22 cellular contexts compared by ENCODE assay signal in genomic region chr12:62525306-62525705, GRCh38. TPM values are rescaled to one million over a fixed set of nuclear protein-coding genes. Genes with fewer than 3 reads are reported as not detected.
DNase-seq lines count a peak whose midpoint lies in the region; ATAC-seq and TF ChIP-seq lines count a peak whose summit lies in the region.
"Had no signal": no experiment of that assay in that cellular context is flagged by ENCODE, and none has a peak within 500 bp of the region (broad histone marks: within the 10 kb centered on the region; RNA-seq: fewer than 3 reads in every experiment).

No MANE protein-coding gene starts in this region.

- H3K36me3 Mint-ChIP-seq in activated T-cell treated with anti-CD3 and anti-CD28 coated beads, Interleukin-2, amount 50 U/mL, for 72 hours (ENCODE audit: insufficient read depth in 2 of 2) = no peaks in the 10 kb centered on the region
- peaks cover 2% of the 10 kb centered on the region for H3K36me3 Mint-ChIP-seq in activated naive CD8-positive, alpha-beta T cell treated with anti-CD3 and anti-CD28 coated beads, Interleukin-2, amount 10 ng/mL, durations not matched to agents 7 days and 5 days
- H3K36me3 Mint-ChIP-seq in nephron progenitor cell (ENCODE audit: low read depth) = peaks cover 29% of the 10 kb centered on the region
- H3K36me3 Mint-ChIP-seq: naive B cell, WTC11 had no signal

- peak; percentile 28 to 32 for ATAC-seq in activated T-cell treated with anti-CD3 and anti-CD28 coated beads, Interleukin-2, amount 50 U/mL, for 72 hours (replicated peaks in 1 of 2)
- no peak for ATAC-seq in activated naive CD8-positive, alpha-beta T cell treated with anti-CD3 and anti-CD28 coated beads, Interleukin-2, amount 10 ng/mL, durations not matched to agents 7 days and 5 days (ENCODE audit: low read depth)
- ATAC-seq: heart right ventricle, WTC11 had no signal

- peak overlapping the region; percentile 90 for H3K27ac Mint-ChIP-seq in activated T-cell treated with anti-CD3 and anti-CD28 coated beads, Interleukin-2, amount 50 U/mL, for 72 hours
- H3K27ac Mint-ChIP-seq in activated naive CD8-positive, alpha-beta T cell treated with anti-CD3 and anti-CD28 coated beads, Interleukin-2, amount 10 ng/mL, durations not matched to agents 7 days and 5 days = no peak overlapping the region
- H3K27ac Mint-ChIP-seq in nephron progenitor cell = peak overlapping the region; percentile 15
- H3K27ac Mint-ChIP-seq: WTC11 had no signal

- peaks cover 24% of the 10 kb centered on the region; the same call in 1 of the 2 replicates for H3K4me1 ChIP-seq in MM.1S (ENCODE audit: low read length)
- H3K4me1 ChIP-seq: BLaER1 had no signal

- peaks cover 49% of the 10 kb centered on the region for H3K4me1 Mint-ChIP-seq in activated T-cell treated with anti-CD3 and anti-CD28 coated beads, Interleukin-2, amount 50 U/mL, for 72 hours (ENCODE audit: low read depth)
- peaks cover 10% of the 10 kb centered on the region for H3K4me1 Mint-ChIP-seq in activated naive CD8-positive, alpha-beta T cell treated with anti-CD3 and anti-CD28 coated beads, Interleukin-2, amount 10 ng/mL, durations not matched to agents 7 days and 5 days
- peaks cover 7% of the 10 kb centered on the region for H3K4me1 Mint-ChIP-seq in nephron progenitor cell
- H3K4me1 Mint-ChIP-seq: naive B cell, WTC11 had no signal

- H3K4me3 Mint-ChIP-seq in activated T-cell treated with anti-CD3 and anti-CD28 coated beads, Interleukin-2, amount 50 U/mL, for 72 hours = peak overlapping the region in 1 of 2 donors; percentile 73
- peak overlapping the region; percentile 28 for H3K4me3 Mint-ChIP-seq in activated naive CD8-positive, alpha-beta T cell treated with anti-CD3 and anti-CD28 coated beads, Interleukin-2, amount 10 ng/mL, durations not matched to agents 7 days and 5 days
- H3K4me3 Mint-ChIP-seq in nephron progenitor cell = no peak overlapping the region
- H3K4me3 Mint-ChIP-seq: naive B cell, WTC11 had no signal

- no peak overlapping the region for H3K9ac ChIP-seq in MM.1S (ENCODE audit: low read length)
- H3K9ac ChIP-seq: BLaER1 had no signal

- H3K36me3 ChIP-seq in MM.1S (replicated peaks; ENCODE audit: insufficient read depth, low read length) = no peaks in the 10 kb centered on the region; the same call in 1 of the 2 replicates

- H3K9me3 ChIP-seq in MM.1S (replicated peaks; ENCODE audit: insufficient read depth, low read length) = no peaks in the 10 kb centered on the region
- H3K9me3 ChIP-seq: BLaER1, heart right ventricle, SJSA1 had no signal

- POLR2A ChIA-PET in activated naive CD8-positive, alpha-beta T cell treated with anti-CD3 and anti-CD28 coated beads, Interleukin-2, amount 10 ng/mL, durations not matched to agents 7 days and 5 days (lab: Charles Lee) = no interaction called here

- no peak for TF ChIP-seq CTCF in MM.1S (IDR thresholded peaks at IDR 0.05; ENCODE audit: low read length)
- TF ChIP-seq CTCF in nephron progenitor cell (IDR thresholded peaks at IDR 0.05) = no peak

- no peak overlapping the region for H2AFZ ChIP-seq in MM.1S (ENCODE audit: low read length)

- H3K27me3 ChIP-seq in MM.1S (replicated peaks; ENCODE audit: insufficient read depth, low read length) = no peaks in the 10 kb centered on the region
- H3K27me3 ChIP-seq: BLaER1, heart right ventricle, SJSA1 had no signal

- H3K4me3 ChIP-seq in MM.1S (ENCODE audit: low read length) = no peak overlapping the region
- H3K4me3 ChIP-seq: BLaER1, heart right ventricle, SJSA1 had no signal

- H3K9me3 Mint-ChIP-seq in activated T-cell treated with anti-CD3 and anti-CD28 coated beads, Interleukin-2, amount 50 U/mL, for 72 hours = no peaks in the 10 kb centered on the region
- no peaks in the 10 kb centered on the region for H3K9me3 Mint-ChIP-seq in activated naive CD8-positive, alpha-beta T cell treated with anti-CD3 and anti-CD28 coated beads, Interleukin-2, amount 10 ng/mL, durations not matched to agents 7 days and 5 days
- no peaks in the 10 kb centered on the region for H3K9me3 Mint-ChIP-seq in nephron progenitor cell
- H3K9me3 Mint-ChIP-seq: naive B cell, WTC11 had no signal

- peak overlapping the region; percentile 37; the same call in 1 of the 2 replicates for H3K27ac ChIP-seq in MM.1S (ENCODE audit: low read length)
- H3K27ac ChIP-seq: BLaER1, epithelial cell of prostate, heart right ventricle, SJSA1 had no signal

- H3K27me3 Mint-ChIP-seq in activated T-cell treated with anti-CD3 and anti-CD28 coated beads, Interleukin-2, amount 50 U/mL, for 72 hours (ENCODE audit: low read depth) = no peaks in the 10 kb centered on the region
- H3K27me3 Mint-ChIP-seq in activated naive CD8-positive, alpha-beta T cell treated with anti-CD3 and anti-CD28 coated beads, Interleukin-2, amount 10 ng/mL, durations not matched to agents 7 days and 5 days = no peaks in the 10 kb centered on the region
- H3K27me3 Mint-ChIP-seq in nephron progenitor cell (ENCODE audit: low read depth, poor library complexity) = no peaks in the 10 kb centered on the region
- H3K27me3 Mint-ChIP-seq: naive B cell had no signal

- DNase-seq in activated T-cell treated with anti-CD3 and anti-CD28 coated beads, Interleukin-2, amount 50 U/mL, for 72 hours = no peak
- no peak for DNase-seq in activated T-cell treated with anti-CD3 and anti-CD28 coated beads, Interleukin-2, amount 50 U/mL, for 1 hour
- DNase-seq in MM.1S = peak; percentile 33
- no peak for DNase-seq in activated naive CD8-positive, alpha-beta T cell treated with anti-CD3 and anti-CD28 coated beads, Interleukin-2, amount 10 ng/mL, durations not matched to agents 7 days and 5 days
- DNase-seq in nephron progenitor cell = no peak
- no peak for DNase-seq in stimulated activated CD4-positive, alpha-beta T cell treated with anti-CD3 and anti-CD28 coated beads, Interleukin-15, amount 100 ng/mL, for 24 hours
- DNase-seq in NCI-H1092 (lab: John Stamatoyannopoulos, UW) = no peak
- no peak for DNase-seq in UCSD-AML1 (lab: John Stamatoyannopoulos, UW; ENCODE audit: unreplicated experiment)
- DNase-seq: ACHN; activated gamma-delta T cell; central memory CD4-positive, alpha-beta T cell; GOT3; heart right ventricle; mesendoderm; naive B cell; NCI-H1048; NCI-H2029 treated with DMSO at 0.1 percent for 48 hours; NCI-H446 treated with DMSO at 0.1 percent for 48 hours had no signal

- no peaks in the 10 kb centered on the region for H3K9me2 ChIP-seq in MM.1S (replicated peaks; ENCODE audit: insufficient read depth, low read length)

- H3K79me2 ChIP-seq in MM.1S (ENCODE audit: low read length) = no peaks in the 10 kb centered on the region

- H3F3A ChIP-seq in MM.1S (ENCODE audit: insufficient read depth, low read length) = peaks cover 5% of the 10 kb centered on the region; the same call in 1 of the 2 replicates

- no peaks in the 10 kb centered on the region for H4K20me1 ChIP-seq in MM.1S (ENCODE audit: insufficient read depth, low read length)
- H4K20me1 ChIP-seq: BLaER1 had no signal

- H3K4me2 ChIP-seq in MM.1S (ENCODE audit: low read depth, low read length) = peak overlapping the region; percentile 45; the same call in 1 of the 2 replicates
- H3K4me2 ChIP-seq: BLaER1 had no signal

RNA-seq across cellular contexts. Expression of gene MON2, which starts 58.7 kb away (rescaled TPM):
- 10 to 100 TPM; 36.0 to 41.6 TPM for total RNA-seq in activated T-cell treated with anti-CD3 and anti-CD28 coated beads, Interleukin-2, amount 50 U/mL, for 72 hours
- total RNA-seq in activated naive CD8-positive, alpha-beta T cell treated with anti-CD3 and anti-CD28 coated beads, Interleukin-2, amount 10 ng/mL, durations not matched to agents 7 days and 5 days = 10 to 100 TPM; 50.3 to 57.8 TPM
